8 cellular contexts compared by ENCODE assay signal in genomic region chr5:115545065-115545882, GRCh38. TPM values are rescaled to one million over a fixed set of nuclear protein-coding genes. Genes with fewer than 3 reads are reported as not detected.
A peak's percentile ranks its signal among the peaks of the same experiment; 100 is the strongest.
DNase-seq lines count a peak whose midpoint lies in the region; ATAC-seq and TF ChIP-seq lines count a peak whose summit lies in the region.

No MANE protein-coding gene starts in this region.

- H3K4me1 Mint-ChIP-seq in nephron progenitor cell, result peaks cover 29% of the 10 kb centered on the region

- H3K4me3 ChIP-seq in GM12865 (ENCODE audit: low read depth, low read length) (peak overlapping the region; percentile 61), mammary epithelial cell (replicated peaks in 1 of 3; ENCODE audit: insufficient read depth in 1 of 3, low read depth in 2 of 3, low read length in 3 of 3) (peak overlapping the region; percentile 16 to 43 (median 35))
- H3K4me3 ChIP-seq in Jurkat, Clone E6-1 (ENCODE audit: low read length), result peak overlapping the region; percentile 74

- peaks cover 5% of the 10 kb centered on the region for H3K36me3 ChIP-seq in mammary epithelial cell (ENCODE audit: insufficient read depth, low read length)

- dilution Hi-C loops in mammary epithelial cell (cut with HindIII; ENCODE audit: low sequenced_read_pairs), result no loop called here

- intact Hi-C loops in mammary epithelial cell (cut with micrococcal nuclease), result loop anchor here (2.0 kb wide), 1 partner anchor 84 kb away; no protein-coding TSS in a partner anchor

- CTCF ChIA-PET in mammary epithelial cell (lab: Charles Lee; ENCODE audit: low non-redundant PET), result no interaction called here

- H3K4me3 Mint-ChIP-seq in nephron progenitor cell, result peak overlapping the region; percentile 95

- H3K27ac Mint-ChIP-seq in nephron progenitor cell, result no peak overlapping the region

- H3K4me2 ChIP-seq in mammary epithelial cell (ENCODE audit: insufficient read depth, low read depth, low read length), result peak overlapping the region; percentile 43

- H3K36me3 Mint-ChIP-seq in nephron progenitor cell (ENCODE audit: low read depth), result peaks cover 21% of the 10 kb centered on the region

- H3K4me1 ChIP-seq in mammary epithelial cell (ENCODE audit: insufficient read depth, low read length), result no peaks in the 10 kb centered on the region

- H3K79me2 ChIP-seq in mammary epithelial cell (ENCODE audit: insufficient read depth, low read length), result peaks cover 42% of the 10 kb centered on the region

- peak overlapping the region; percentile 74 for H2AFZ ChIP-seq in mammary epithelial cell (ENCODE audit: low read depth, low read length)

- H3K9me3 ChIP-seq in mammary epithelial cell (replicated peaks; ENCODE audit: insufficient read depth, low read length), result peaks cover 7% of the 10 kb centered on the region

- H3K27ac ChIP-seq in mammary epithelial cell (ENCODE audit: insufficient read depth, low read depth, low read length), result peak overlapping the region; percentile 72

- ATAC-seq in GM21723 (IDR thresholded peaks at IDR 0.05; ENCODE audit: unreplicated experiment), result no peak
- ATAC-seq in HG02678 (IDR thresholded peaks at IDR 0.05; ENCODE audit: unreplicated experiment), result no peak
- no peak for ATAC-seq in HG02840 (IDR thresholded peaks at IDR 0.05; ENCODE audit: low FRiP score, unreplicated experiment)

- no peaks in the 10 kb centered on the region for H3K27me3 ChIP-seq in mammary epithelial cell (ENCODE audit: insufficient read depth, low read length)

- TSS peak; percentile 68 for BruUV-seq in mammary epithelial cell (replicated peaks; lab: Mats Ljungman, UMichigan)

- H3K9me3 Mint-ChIP-seq in nephron progenitor cell, result peaks cover 16% of the 10 kb centered on the region

- DNase-seq in GM12865 (ENCODE audit: low read depth) (no peak), mammary epithelial cell (no peak), nephron progenitor cell (no peak), medulla oblongata (ENCODE audit: extremely low spot score) (no peak)
- DNase-seq in Jurkat, Clone E6-1 (ENCODE audit: low read depth, low spot score), result no peak

- in situ Hi-C loops in mammary epithelial cell (cut with MboI; ENCODE audit: low sequenced_read_pairs in 2 of 2), result no loop called here

- H3K9ac ChIP-seq in mammary epithelial cell (ENCODE audit: insufficient read depth, low read length), result no peak overlapping the region

- WGBS in mammary epithelial cell (ENCODE audit: low coverage, missing lambda C conversion rate), result 82% methylated on average over 12 of the region's 18 CpGs

- H3K27me3 Mint-ChIP-seq in nephron progenitor cell (ENCODE audit: low read depth, poor library complexity), result no peaks in the 10 kb centered on the region

- H4K20me1 ChIP-seq in mammary epithelial cell (ENCODE audit: insufficient read depth, low read length), result peaks cover 5% of the 10 kb centered on the region

- no peak for TF ChIP-seq CTCF in GM12865 (IDR thresholded peaks at IDR 0.05; ENCODE audit: insufficient read depth, low read depth, low read length, missing control alignments)
- no peak for TF ChIP-seq CTCF in mammary epithelial cell (conservative IDR thresholded peaks at IDR 0.05 in 1 of 2, IDR thresholded peaks at IDR 0.05 in 1 of 2; ENCODE audit: extremely low read depth in 1 of 2, insufficient read depth in 1 of 2, low read depth in 1 of 2, low read length in 2 of 2)
- no peak for TF ChIP-seq CTCF in nephron progenitor cell (IDR thresholded peaks at IDR 0.05)

RNA-seq across cellular contexts. Expression of gene FEM1C, which starts 0.7 kb away (rescaled TPM):
- 7.4 TPM for polyA plus RNA-seq in Jurkat, Clone E6-1 (2012; ENCODE audit: insufficient read depth, insufficient read length)
- 10 to 100 TPM; 15.1 to 15.2 TPM for total RNA-seq in mammary epithelial cell
- 7.3 TPM for polyA plus RNA-seq in mammary epithelial cell
- polyA minus RNA-seq in mammary epithelial cell, result 18.1 TPM

RNA-seq across cellular contexts. Expression of gene TICAM2, which starts 57.0 kb away (rescaled TPM):
- not detected for polyA plus RNA-seq in Jurkat, Clone E6-1 (2012; ENCODE audit: insufficient read depth, insufficient read length)
- total RNA-seq in mammary epithelial cell, result under 1 TPM; 0.83 to 0.96 TPM
- 0.23 TPM for polyA plus RNA-seq in mammary epithelial cell
- not detected for polyA minus RNA-seq in mammary epithelial cell
